1 cellular context compared by ENCODE assay signal in genomic region chr19:7211191-7211988, GRCh38.
TF ChIP-seq lines count a peak whose summit lies in the region.

No MANE protein-coding gene starts in this region.

TF ChIP-seq in GM23338, 12 proteins besides CTCF, POLR2A, EP300 and RAD21 (continued from another document):
- TF ChIP-seq ZNF462 (CRISPR knock-in tag; IDR thresholded peaks at IDR 0.05) (no peak), ZNF114 (CRISPR knock-in tag; IDR thresholded peaks at IDR 0.05) (no peak), CREB1 (CRISPR knock-in tag; IDR thresholded peaks at IDR 0.05; ENCODE audit: low read depth) (no peak)
